In the genomic region with DNA sequence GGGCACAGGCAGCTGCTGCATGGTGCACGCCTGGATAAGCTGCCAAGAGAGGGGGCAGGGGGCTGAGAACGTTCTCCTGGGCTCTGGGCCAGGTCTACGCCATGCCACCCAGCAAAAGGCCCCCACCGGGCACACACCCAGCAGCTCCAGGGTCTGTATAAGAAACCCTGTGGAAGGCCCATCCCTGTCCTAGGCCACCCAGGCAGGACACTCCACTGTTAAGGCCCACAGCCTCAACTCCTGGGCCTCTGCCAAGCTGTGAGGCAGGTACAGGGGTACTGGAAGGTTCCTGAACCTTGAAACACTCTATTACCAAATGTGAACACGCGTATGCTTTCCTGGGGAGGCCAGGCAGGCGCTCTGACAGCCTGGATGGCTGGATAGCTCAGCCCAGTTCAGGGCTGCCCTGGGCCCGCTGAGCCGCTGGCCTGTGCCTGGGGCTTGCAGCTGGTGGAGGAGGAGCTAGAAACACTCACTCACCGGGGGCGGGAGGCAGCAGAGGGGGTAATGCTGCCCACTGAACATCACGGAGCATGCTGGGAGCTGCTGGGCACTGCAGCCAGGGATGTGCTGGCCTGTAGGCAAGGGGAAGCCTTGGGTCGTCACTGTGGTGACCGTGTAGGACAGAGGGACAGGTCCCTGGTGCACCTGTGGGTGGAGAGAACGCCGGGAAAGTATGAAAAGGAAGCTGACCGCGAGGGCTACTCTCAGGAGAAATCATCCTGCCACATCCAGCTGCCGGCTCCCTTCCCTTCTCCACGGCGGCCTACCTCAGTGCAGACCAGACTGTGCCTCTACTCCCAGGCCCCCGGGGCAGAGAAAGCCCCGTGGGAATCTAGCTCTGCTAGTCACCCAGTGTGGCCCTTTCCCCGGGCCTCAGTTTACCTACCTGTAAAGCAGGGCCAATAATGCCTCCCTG, we compare ENCODE assay signal across 1 cellular context.
A peak's percentile ranks its signal among the peaks of the same experiment; 100 is the strongest.
TF ChIP-seq lines count a peak whose summit lies in the region.

No MANE protein-coding gene starts in this region.

TF ChIP-seq in K562, 482 proteins besides CTCF, POLR2A, EP300 and RAD21:
- TF ChIP-seq, protein P1, sequence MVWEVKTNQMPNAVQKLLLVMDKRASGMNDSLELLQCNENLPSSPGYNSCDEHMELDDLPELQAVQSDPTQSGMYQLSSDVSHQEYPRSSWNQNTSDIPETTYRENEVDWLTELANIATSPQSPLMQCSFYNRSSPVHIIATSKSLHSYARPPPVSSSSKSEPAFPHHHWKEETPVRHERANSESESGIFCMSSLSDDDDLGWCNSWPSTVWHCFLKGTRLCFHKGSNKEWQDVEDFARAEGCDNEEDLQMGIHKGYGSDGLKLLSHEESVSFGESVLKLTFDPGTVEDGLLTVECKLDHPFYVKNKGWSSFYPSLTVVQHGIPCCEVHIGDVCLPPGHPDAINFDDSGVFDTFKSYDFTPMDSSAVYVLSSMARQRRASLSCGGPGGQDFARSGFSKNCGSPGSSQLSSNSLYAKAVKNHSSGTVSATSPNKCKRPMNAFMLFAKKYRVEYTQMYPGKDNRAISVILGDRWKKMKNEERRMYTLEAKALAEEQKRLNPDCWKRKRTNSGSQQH (CRISPR knock-in tag; IDR thresholded peaks at IDR 0.05) = no peak
- TF ChIP-seq, protein P2, sequence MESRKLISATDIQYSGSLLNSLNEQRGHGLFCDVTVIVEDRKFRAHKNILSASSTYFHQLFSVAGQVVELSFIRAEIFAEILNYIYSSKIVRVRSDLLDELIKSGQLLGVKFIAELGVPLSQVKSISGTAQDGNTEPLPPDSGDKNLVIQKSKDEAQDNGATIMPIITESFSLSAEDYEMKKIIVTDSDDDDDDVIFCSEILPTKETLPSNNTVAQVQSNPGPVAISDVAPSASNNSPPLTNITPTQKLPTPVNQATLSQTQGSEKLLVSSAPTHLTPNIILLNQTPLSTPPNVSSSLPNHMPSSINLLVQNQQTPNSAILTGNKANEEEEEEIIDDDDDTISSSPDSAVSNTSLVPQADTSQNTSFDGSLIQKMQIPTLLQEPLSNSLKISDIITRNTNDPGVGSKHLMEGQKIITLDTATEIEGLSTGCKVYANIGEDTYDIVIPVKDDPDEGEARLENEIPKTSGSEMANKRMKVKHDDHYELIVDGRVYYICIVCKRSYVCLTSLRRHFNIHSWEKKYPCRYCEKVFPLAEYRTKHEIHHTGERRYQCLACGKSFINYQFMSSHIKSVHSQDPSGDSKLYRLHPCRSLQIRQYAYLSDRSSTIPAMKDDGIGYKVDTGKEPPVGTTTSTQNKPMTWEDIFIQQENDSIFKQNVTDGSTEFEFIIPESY (CRISPR knock-in tag; IDR thresholded peaks at IDR 0.05) = peak; percentile 64
- TF ChIP-seq RUNX1 (IDR thresholded peaks at IDR 0.05; ENCODE audit: low read depth) (no peak), CBFB (CRISPR knock-in tag; IDR thresholded peaks at IDR 0.05) (no peak), PHF21A (IDR thresholded peaks at IDR 0.05; ENCODE audit: borderline replicate concordance, low read depth) (no peak), BRF1 (IDR thresholded peaks at IDR 0.05; ENCODE audit: borderline replicate concordance, extremely low read depth, insufficient read length) (no peak), U2AF1 (optimal IDR thresholded peaks at IDR 0.05; ENCODE audit: low read depth, low read length) (no peak), RBFOX2 (IDR thresholded peaks at IDR 0.05; ENCODE audit: low read depth, low read length) (peak; percentile 60; the same call in 1 of the 2 replicates)
- TF ChIP-seq, protein P3, sequence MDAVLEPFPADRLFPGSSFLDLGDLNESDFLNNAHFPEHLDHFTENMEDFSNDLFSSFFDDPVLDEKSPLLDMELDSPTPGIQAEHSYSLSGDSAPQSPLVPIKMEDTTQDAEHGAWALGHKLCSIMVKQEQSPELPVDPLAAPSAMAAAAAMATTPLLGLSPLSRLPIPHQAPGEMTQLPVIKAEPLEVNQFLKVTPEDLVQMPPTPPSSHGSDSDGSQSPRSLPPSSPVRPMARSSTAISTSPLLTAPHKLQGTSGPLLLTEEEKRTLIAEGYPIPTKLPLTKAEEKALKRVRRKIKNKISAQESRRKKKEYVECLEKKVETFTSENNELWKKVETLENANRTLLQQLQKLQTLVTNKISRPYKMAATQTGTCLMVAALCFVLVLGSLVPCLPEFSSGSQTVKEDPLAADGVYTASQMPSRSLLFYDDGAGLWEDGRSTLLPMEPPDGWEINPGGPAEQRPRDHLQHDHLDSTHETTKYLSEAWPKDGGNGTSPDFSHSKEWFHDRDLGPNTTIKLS (IDR thresholded peaks at IDR 0.05; ENCODE audit: borderline replicate concordance, low read depth) = no peak
